Comparison of ENCODE assay signal across 9 cellular contexts in genomic region chr10:14555806-14556205, GRCh38.
DNase-seq lines count a peak whose midpoint lies in the region.
"Had no signal": no experiment of that assay in that cellular context is flagged by ENCODE, and none has a peak within 500 bp of the region (broad histone marks: within the 10 kb centered on the region; RNA-seq: fewer than 3 reads in every experiment).

No MANE protein-coding gene starts in this region.

- H3K36me3 Mint-ChIP-seq in activated T-cell treated with anti-CD3 and anti-CD28 coated beads, Interleukin-2, amount 50 U/mL, for 24 hours (ENCODE audit: low read depth), result peaks cover 70% of the 10 kb centered on the region
- H3K36me3 Mint-ChIP-seq in activated T-helper 1 cell treated with anti-CD3 and anti-CD28 coated beads, Interleukin-12 subunit alpha, Interleukin-12 subunit beta, Interleukin-2, Interleukin-4 antibody, amounts not matched to agents 30 ng/mL and 10 ng/mL and 1 ng/mL, durations not matched to agents 14 hours and 24 hours and 36 hours (ENCODE audit: low read depth), result peaks cover 44% of the 10 kb centered on the region

- DNase-seq in activated T-cell treated with anti-CD3 and anti-CD28 coated beads, Interleukin-2, amount 50 U/mL, for 24 hours, result peak; percentile 30
- DNase-seq in activated T-cell treated with anti-CD3 and anti-CD28 coated beads, Interleukin-2, amount 50 U/mL, for 48 hours, result no peak
- DNase-seq in activated T-helper 1 cell treated with anti-CD3 and anti-CD28 coated beads, Interleukin-12 subunit alpha, Interleukin-12 subunit beta, Interleukin-2, Interleukin-4 antibody, amounts not matched to agents 30 ng/mL and 10 ng/mL and 1 ng/mL, durations not matched to agents 14 hours and 24 hours and 36 hours (ENCODE audit: low spot score), result no peak
- DNase-seq in left kidney (ENCODE audit: low read depth, low spot score), result peak; percentile 27
- DNase-seq in DMS53 treated with DMSO at 0.1 percent for 48 hours (lab: John Stamatoyannopoulos, UW; ENCODE audit: unreplicated experiment), result no peak
- DNase-seq in head of caudate nucleus, result no peak
- DNase-seq in SHP77 treated with DMSO at 0.1 percent for 48 hours (lab: John Stamatoyannopoulos, UW), result no peak
- DNase-seq: T-helper 9 cell had no signal

- peak overlapping the region; percentile 30 for H3K4me3 Mint-ChIP-seq in activated T-cell treated with anti-CD3 and anti-CD28 coated beads, Interleukin-2, amount 50 U/mL, for 24 hours
- H3K4me3 Mint-ChIP-seq in activated T-helper 1 cell treated with anti-CD3 and anti-CD28 coated beads, Interleukin-12 subunit alpha, Interleukin-12 subunit beta, Interleukin-2, Interleukin-4 antibody, amounts not matched to agents 30 ng/mL and 10 ng/mL and 1 ng/mL, durations not matched to agents 14 hours and 24 hours and 36 hours, result peak overlapping the region; percentile 8

- no peaks in the 10 kb centered on the region for H3K9me3 Mint-ChIP-seq in activated T-cell treated with anti-CD3 and anti-CD28 coated beads, Interleukin-2, amount 50 U/mL, for 24 hours
- no peaks in the 10 kb centered on the region for H3K9me3 Mint-ChIP-seq in activated T-helper 1 cell treated with anti-CD3 and anti-CD28 coated beads, Interleukin-12 subunit alpha, Interleukin-12 subunit beta, Interleukin-2, Interleukin-4 antibody, amounts not matched to agents 30 ng/mL and 10 ng/mL and 1 ng/mL, durations not matched to agents 14 hours and 24 hours and 36 hours

- H3K36me3 ChIP-seq in subcutaneous abdominal adipose tissue (ENCODE audit: control insufficient read depth in 5 of 5, insufficient read depth in 5 of 5, low read length in 5 of 5), result peaks cover 0 to 2% (median 0%) of the 10 kb centered on the region in 5 donors

- H3K27me3 Mint-ChIP-seq in activated T-cell treated with anti-CD3 and anti-CD28 coated beads, Interleukin-2, amount 50 U/mL, for 24 hours, result no peaks in the 10 kb centered on the region
- H3K27me3 Mint-ChIP-seq in activated T-helper 1 cell treated with anti-CD3 and anti-CD28 coated beads, Interleukin-12 subunit alpha, Interleukin-12 subunit beta, Interleukin-2, Interleukin-4 antibody, amounts not matched to agents 30 ng/mL and 10 ng/mL and 1 ng/mL, durations not matched to agents 14 hours and 24 hours and 36 hours (ENCODE audit: insufficient read depth), result peaks cover 1% of the 10 kb centered on the region

- H3K27me3 ChIP-seq in subcutaneous abdominal adipose tissue (ENCODE audit: control insufficient read depth in 5 of 5, insufficient read depth in 4 of 5, low read length in 5 of 5), result no peaks in the 10 kb centered on the region

- no peaks in the 10 kb centered on the region for H3K9me3 ChIP-seq in subcutaneous abdominal adipose tissue (ENCODE audit: control insufficient read depth in 5 of 5, low read length in 5 of 5)

- peak overlapping the region in 3 of 5 donors; percentile 9 to 44 (median 25) for H3K9ac ChIP-seq in subcutaneous abdominal adipose tissue (ENCODE audit: low read length in 5 of 5)

- intact Hi-C loops in activated T-helper 1 cell treated with anti-CD3 and anti-CD28 coated beads, Interleukin-12 subunit alpha, Interleukin-12 subunit beta, Interleukin-2, Interleukin-4 antibody, amounts not matched to agents 30 ng/mL and 10 ng/mL and 1 ng/mL, durations not matched to agents 14 hours and 24 hours and 36 hours (cut with micrococcal nuclease), result no loop called here
- intact Hi-C loops in head of caudate nucleus (cut with DNase I), result no loop called here

- H3K27ac Mint-ChIP-seq in activated T-cell treated with anti-CD3 and anti-CD28 coated beads, Interleukin-2, amount 50 U/mL, for 24 hours, result peak overlapping the region; percentile 93
- H3K27ac Mint-ChIP-seq in activated T-helper 1 cell treated with anti-CD3 and anti-CD28 coated beads, Interleukin-12 subunit alpha, Interleukin-12 subunit beta, Interleukin-2, Interleukin-4 antibody, amounts not matched to agents 30 ng/mL and 10 ng/mL and 1 ng/mL, durations not matched to agents 14 hours and 24 hours and 36 hours, result peak overlapping the region; percentile 88

- peaks cover 4 to 43% (median 29%) of the 10 kb centered on the region in 5 donors for H3K4me1 ChIP-seq in subcutaneous abdominal adipose tissue (ENCODE audit: control insufficient read depth in 5 of 5, insufficient read depth in 5 of 5, low read length in 5 of 5)

- H3K27ac ChIP-seq in subcutaneous abdominal adipose tissue (ENCODE audit: low read depth, low read length), result peak overlapping the region; percentile 84

- H3K4me1 Mint-ChIP-seq in activated T-cell treated with anti-CD3 and anti-CD28 coated beads, Interleukin-2, amount 50 U/mL, for 24 hours (ENCODE audit: low read depth), result peaks cover 95% of the 10 kb centered on the region
- H3K4me1 Mint-ChIP-seq in activated T-helper 1 cell treated with anti-CD3 and anti-CD28 coated beads, Interleukin-12 subunit alpha, Interleukin-12 subunit beta, Interleukin-2, Interleukin-4 antibody, amounts not matched to agents 30 ng/mL and 10 ng/mL and 1 ng/mL, durations not matched to agents 14 hours and 24 hours and 36 hours (ENCODE audit: low read depth), result peaks cover 89% of the 10 kb centered on the region

- no peak overlapping the region for H3K4me3 ChIP-seq in subcutaneous abdominal adipose tissue (ENCODE audit: low read depth in 1 of 5, low read length in 5 of 5)

Comparison
In these comparisons a context has a peak if more than half of its experiments do, and no peak if none do; other contexts are left out.
1. DNase-seq: peak in activated T-cell treated with anti-CD3 and anti-CD28 coated beads, Interleukin-2, amount 50 U/mL, for 24 hours (single experiment) and left kidney (single experiment); none in activated T-cell treated with anti-CD3 and anti-CD28 coated beads, Interleukin-2, amount 50 U/mL, for 48 hours (0 of 2), activated T-helper 1 cell treated with anti-CD3 and anti-CD28 coated beads, Interleukin-12 subunit alpha, Interleukin-12 subunit beta, Interleukin-2, Interleukin-4 antibody, amounts not matched to agents 30 ng/mL and 10 ng/mL and 1 ng/mL, durations not matched to agents 14 hours and 24 hours and 36 hours (single experiment), DMS53 treated with DMSO at 0.1 percent for 48 hours (single experiment), head of caudate nucleus (0 of 42) and SHP77 treated with DMSO at 0.1 percent for 48 hours (single experiment).